14 cellular contexts compared by ENCODE assay signal in genomic region chr10:21693418-21693817, GRCh38.
A peak's percentile ranks its signal among the peaks of the same experiment; 100 is the strongest.
DNase-seq lines count a peak whose midpoint lies in the region; ATAC-seq and TF ChIP-seq lines count a peak whose summit lies in the region.
"Had no signal": no experiment of that assay in that cellular context is flagged by ENCODE, and none has a peak within 500 bp of the region (broad histone marks: within the 10 kb centered on the region; RNA-seq: fewer than 3 reads in every experiment).

No MANE protein-coding gene starts in this region.

- intact Hi-C loops in Right ventricle myocardium superior (cut with DNase I), result no loop called here
- intact Hi-C loops in CD8-positive, alpha-beta T cell (cut with DNase I, micrococcal nuclease), result no loop called here

- H3K27me3 ChIP-seq in GM23338 (ENCODE audit: insufficient read depth), result no peaks in the 10 kb centered on the region
- no peaks in the 10 kb centered on the region for H3K27me3 ChIP-seq in osteoblast (ENCODE audit: insufficient read depth, low read length)
- H3K27me3 ChIP-seq in CD8-positive, alpha-beta T cell (ENCODE audit: insufficient read depth, low read length), result no peaks in the 10 kb centered on the region

- CTCF ChIA-PET in CD8-positive, alpha-beta T cell (lab: Charles Lee), result interaction anchor here (0.6 kb wide), 1 partner anchor 20 kb away, joined by 5 read pairs; no protein-coding TSS in a partner anchor

- H3K36me3 ChIP-seq in GM23338 (ENCODE audit: insufficient read depth) (no peaks in the 10 kb centered on the region), osteoblast (ENCODE audit: insufficient read depth, low read length) (no peaks in the 10 kb centered on the region)
- H3K36me3 ChIP-seq in CD8-positive, alpha-beta T cell (ENCODE audit: insufficient read depth, low read length), result no peaks in the 10 kb centered on the region

- no peak overlapping the region for H3K4me3 Mint-ChIP-seq in activated naive CD4-positive, alpha-beta T cell treated with anti-CD3 and anti-CD28 coated beads, Interleukin-2, amount 50 U/mL, for 24 hours
- H3K4me3 Mint-ChIP-seq in GM23338 (no peak overlapping the region), progenitor cell of endocrine pancreas (ENCODE audit: low read depth) (no peak overlapping the region)
- no peak overlapping the region for H3K4me3 Mint-ChIP-seq in CD8-positive, alpha-beta T cell
- H3K4me3 Mint-ChIP-seq: B cell, HFFc6 had no signal

- H3K4me3 ChIP-seq in GM23338, result no peak overlapping the region
- no peak overlapping the region for H3K4me3 ChIP-seq in osteoblast (ENCODE audit: insufficient read depth, low read length)
- H3K4me3 ChIP-seq in CD8-positive, alpha-beta T cell (ENCODE audit: low read depth, low read length), result no peak overlapping the region
- H3K4me3 ChIP-seq: GM12878 had no signal

- no peak overlapping the region for H2AFZ ChIP-seq in GM23338
- H2AFZ ChIP-seq in osteoblast (ENCODE audit: low read length), result no peak overlapping the region

- no peaks in the 10 kb centered on the region for H3K27me3 Mint-ChIP-seq in activated naive CD4-positive, alpha-beta T cell treated with anti-CD3 and anti-CD28 coated beads, Interleukin-2, amount 50 U/mL, for 24 hours
- H3K27me3 Mint-ChIP-seq in GM23338 (ENCODE audit: insufficient read depth, low read depth, poor library complexity) (peaks cover 4% of the 10 kb centered on the region), progenitor cell of endocrine pancreas (no peaks in the 10 kb centered on the region)
- H3K27me3 Mint-ChIP-seq in CD8-positive, alpha-beta T cell (ENCODE audit: low read depth), result no peaks in the 10 kb centered on the region
- H3K27me3 Mint-ChIP-seq: B cell had no signal

- H3K27ac Mint-ChIP-seq in activated naive CD4-positive, alpha-beta T cell treated with anti-CD3 and anti-CD28 coated beads, Interleukin-2, amount 50 U/mL, for 24 hours, result peak overlapping the region; percentile 75
- H3K27ac Mint-ChIP-seq in GM23338 (0 out of 2 replicates have a peak overlapping the region, but pooled peaks have one; percentile 7), progenitor cell of endocrine pancreas (peak overlapping the region; percentile 47)
- H3K27ac Mint-ChIP-seq in CD8-positive, alpha-beta T cell, result no peak overlapping the region
- H3K27ac Mint-ChIP-seq: B cell, HFFc6 had no signal

- H3K9me3 Mint-ChIP-seq in activated naive CD4-positive, alpha-beta T cell treated with anti-CD3 and anti-CD28 coated beads, Interleukin-2, amount 50 U/mL, for 24 hours, result peaks cover 4% of the 10 kb centered on the region
- H3K9me3 Mint-ChIP-seq in GM23338, result no peaks in the 10 kb centered on the region
- H3K9me3 Mint-ChIP-seq in progenitor cell of endocrine pancreas (ENCODE audit: low read depth), result peaks cover 9% of the 10 kb centered on the region
- peaks cover 5% of the 10 kb centered on the region for H3K9me3 Mint-ChIP-seq in CD8-positive, alpha-beta T cell
- H3K9me3 Mint-ChIP-seq: HFFc6 had no signal

- H3K9me2 ChIP-seq in GM23338 (ENCODE audit: insufficient read depth), result no peaks in the 10 kb centered on the region

- no peaks in the 10 kb centered on the region for H4K20me1 ChIP-seq in GM23338 (replicated peaks; ENCODE audit: insufficient read depth)
- H4K20me1 ChIP-seq in osteoblast (ENCODE audit: insufficient read depth, low read length), result peaks cover 8% of the 10 kb centered on the region

- H3K27ac ChIP-seq in GM23338 (ENCODE audit: low read depth) (no peak overlapping the region), osteoblast (ENCODE audit: low read depth, low read length) (no peak overlapping the region)
- H3K27ac ChIP-seq in CD8-positive, alpha-beta T cell (ENCODE audit: low read depth, low read length), result no peak overlapping the region

- no peaks in the 10 kb centered on the region for H3K9me3 ChIP-seq in osteoblast (ENCODE audit: low read depth, low read length)
- no peaks in the 10 kb centered on the region for H3K9me3 ChIP-seq in CD8-positive, alpha-beta T cell (ENCODE audit: low read length)

- DNase-seq in activated naive CD4-positive, alpha-beta T cell treated with anti-CD3 and anti-CD28 coated beads, Interleukin-2, amount 50 U/mL, for 16 hours, result no peak
- no peak for DNase-seq in GM23338 (ENCODE audit: low spot score)
- DNase-seq in iris pigment epithelial cell (ENCODE audit: low read depth), result peak; percentile 53
- no peak for DNase-seq in progenitor cell of endocrine pancreas (ENCODE audit: low spot score, unreplicated experiment)
- DNase-seq in Right ventricle myocardium superior, result no peak
- DNase-seq in osteoblast (ENCODE audit: insufficient read length, low spot score, missing footprints), result no peak
- DNase-seq in CD8-positive, alpha-beta T cell, result no peak
- DNase-seq: C1 segment of cervical spinal cord, DMS 273 treated with DMSO at 0.1 percent for 48 hours, HFFc6 had no signal

- H3K4me1 Mint-ChIP-seq in activated naive CD4-positive, alpha-beta T cell treated with anti-CD3 and anti-CD28 coated beads, Interleukin-2, amount 50 U/mL, for 24 hours, result peaks cover 48% of the 10 kb centered on the region
- H3K4me1 Mint-ChIP-seq in GM23338 (peaks cover 22% of the 10 kb centered on the region), progenitor cell of endocrine pancreas (ENCODE audit: low read depth) (peaks cover 4% of the 10 kb centered on the region)
- peaks cover 16% of the 10 kb centered on the region for H3K4me1 Mint-ChIP-seq in CD8-positive, alpha-beta T cell (ENCODE audit: low read depth)
- H3K4me1 Mint-ChIP-seq: B cell had no signal

- peaks cover 34% of the 10 kb centered on the region for H3K36me3 Mint-ChIP-seq in activated naive CD4-positive, alpha-beta T cell treated with anti-CD3 and anti-CD28 coated beads, Interleukin-2, amount 50 U/mL, for 24 hours
- H3K36me3 Mint-ChIP-seq in GM23338 (ENCODE audit: low read depth), result peaks cover 12% of the 10 kb centered on the region; the same call in 2 of the 3 replicates
- peaks cover 33% of the 10 kb centered on the region for H3K36me3 Mint-ChIP-seq in progenitor cell of endocrine pancreas (ENCODE audit: insufficient read depth)
- peaks cover 55% of the 10 kb centered on the region for H3K36me3 Mint-ChIP-seq in CD8-positive, alpha-beta T cell

- no peak for ATAC-seq in GM23338
- no peak for ATAC-seq in Right ventricle myocardium superior (ENCODE audit: poor library complexity)
- ATAC-seq in CD8-positive, alpha-beta T cell, result no peak
- ATAC-seq: GM12878, HepG2 had no signal

- no peak for TF ChIP-seq CTCF in GM23338 (conservative IDR thresholded peaks at IDR 0.05; ENCODE audit: low read depth in 2 of 2)
- TF ChIP-seq CTCF in progenitor cell of endocrine pancreas (IDR thresholded peaks at IDR 0.05; ENCODE audit: unreplicated experiment), result no peak
- no peak for TF ChIP-seq CTCF in osteoblast (IDR thresholded peaks at IDR 0.05; ENCODE audit: extremely low read depth, low read depth, low read length)
- TF ChIP-seq CTCF in CD8-positive, alpha-beta T cell (IDR thresholded peaks at IDR 0.05), result no peak

- H3K4me1 ChIP-seq in GM23338 (ENCODE audit: insufficient read depth), result peaks cover 5% of the 10 kb centered on the region; the same call in 1 of the 2 replicates
- H3K4me1 ChIP-seq in osteoblast (ENCODE audit: insufficient read depth, low read length), result no peaks in the 10 kb centered on the region
- peaks cover 3% of the 10 kb centered on the region for H3K4me1 ChIP-seq in CD8-positive, alpha-beta T cell (ENCODE audit: insufficient read depth, low read length)

- H3K4me2 ChIP-seq in GM23338, result no peak overlapping the region
- H3K4me2 ChIP-seq in osteoblast (ENCODE audit: insufficient read depth, low read length), result no peak overlapping the region

- H3K79me2 ChIP-seq in GM23338 (replicated peaks; ENCODE audit: insufficient read depth) (peaks cover 32% of the 10 kb centered on the region), osteoblast (ENCODE audit: insufficient read depth, low read length) (peaks cover 47% of the 10 kb centered on the region)

- H3F3A ChIP-seq in GM23338 (replicated peaks; ENCODE audit: low read depth), result no peaks in the 10 kb centered on the region

- POLR2A ChIA-PET in CD8-positive, alpha-beta T cell (lab: Charles Lee), result interaction anchor here (0.6 kb wide), 1 partner anchor 647 kb away, joined by 3 read pairs; no protein-coding TSS in a partner anchor

TF ChIP-seq in GM23338, 12 proteins besides CTCF, POLR2A, EP300 and RAD21 (continues in another document):
- TF ChIP-seq JUNB (IDR thresholded peaks at IDR 0.05; ENCODE audit: unreplicated experiment) (no peak), ZNF114 (CRISPR knock-in tag; IDR thresholded peaks at IDR 0.05) (no peak)
